In genomic region chr1:164641353-164641730, GRCh38 we compare ENCODE assay signal across 14 cellular contexts.
DNase-seq lines count a peak whose midpoint lies in the region; ATAC-seq, FAIRE-seq and TF ChIP-seq lines count a peak whose summit lies in the region.
"Had no signal": no experiment of that assay in that cellular context is flagged by ENCODE, and none has a peak within 500 bp of the region (broad histone marks: within the 10 kb centered on the region; RNA-seq: fewer than 3 reads in every experiment).

No MANE protein-coding gene starts in this region.

- no peak overlapping the region for H3K4me3 ChIP-seq in gastroesophageal sphincter
- H3K4me3 ChIP-seq in ovary, result no peak overlapping the region

- H3K4me3 Mint-ChIP-seq in stimulated activated effector memory CD8-positive, alpha-beta T cell treated with anti-CD3 and anti-CD28 coated beads, Interleukin-12 subunit alpha, Interleukin-12 subunit beta, amount 100 ng/mL, for 72 hours, result no peak overlapping the region
- H3K4me3 Mint-ChIP-seq in activated CD8-positive, alpha-beta memory T cell treated with anti-CD3 and anti-CD28 coated beads, Interleukin-2, amount 10 ng/mL, durations not matched to agents 7 days and 5 days, result no peak overlapping the region
- H3K4me3 Mint-ChIP-seq: activated naive CD8-positive, alpha-beta T cell had no signal

- H3K36me3 Mint-ChIP-seq in stimulated activated effector memory CD8-positive, alpha-beta T cell treated with anti-CD3 and anti-CD28 coated beads, Interleukin-12 subunit alpha, Interleukin-12 subunit beta, amount 100 ng/mL, for 72 hours, result no peaks in the 10 kb centered on the region
- H3K36me3 Mint-ChIP-seq in activated CD8-positive, alpha-beta memory T cell treated with anti-CD3 and anti-CD28 coated beads, Interleukin-2, amount 10 ng/mL, durations not matched to agents 7 days and 5 days, result no peaks in the 10 kb centered on the region
- H3K36me3 Mint-ChIP-seq: activated naive CD8-positive, alpha-beta T cell had no signal

- H3K27ac ChIP-seq in gastroesophageal sphincter (peak overlapping the region; percentile 1 to 81 (median 80)), ovary (no peak overlapping the region)

- TF ChIP-seq CTCF in gastroesophageal sphincter (IDR thresholded peaks at IDR 0.05) (no peak), ovary (IDR thresholded peaks at IDR 0.05) (no peak)

- FAIRE-seq in frontal cortex (lab: Jason Lieb, UNC), result no peak

- TF ChIP-seq POLR2A in gastroesophageal sphincter (IDR thresholded peaks at IDR 0.05), result no peak
- TF ChIP-seq POLR2A in ovary (IDR thresholded peaks at IDR 0.05), result no peak

- DNase-seq in EL (peak; percentile 46), T1000 (lab: John Stamatoyannopoulos, UW) (peak; percentile 3), frontal cortex (ENCODE audit: low spot score in 2 of 2) (no peak), ovary (no peak), NCI-H526 treated with DMSO at 0.1 percent for 48 hours (lab: John Stamatoyannopoulos, UW) (no peak)
- no peak for DNase-seq in stimulated activated effector memory CD8-positive, alpha-beta T cell treated with anti-CD3 and anti-CD28 coated beads, Interleukin-12 subunit alpha, Interleukin-12 subunit beta, amount 100 ng/mL, for 72 hours (ENCODE audit: low spot score in 2 of 2)
- DNase-seq in activated CD8-positive, alpha-beta memory T cell treated with anti-CD3 and anti-CD28 coated beads, Interleukin-2, amount 10 ng/mL, durations not matched to agents 7 days and 5 days, result no peak
- DNase-seq: cerebellar nuclear complex; NCI-H1417; NCI-H226; stimulated activated CD4-positive, alpha-beta T cell treated with anti-CD3 and anti-CD28 coated beads, Interleukin-12 subunit alpha, Interleukin-12 subunit beta, amount 100 ng/mL, for 4 hours had no signal

- H3K9me3 ChIP-seq in gastroesophageal sphincter (no peaks in the 10 kb centered on the region), ovary (no peaks in the 10 kb centered on the region)

- no peak overlapping the region for H3K27ac Mint-ChIP-seq in stimulated activated effector memory CD8-positive, alpha-beta T cell treated with anti-CD3 and anti-CD28 coated beads, Interleukin-12 subunit alpha, Interleukin-12 subunit beta, amount 100 ng/mL, for 72 hours
- H3K27ac Mint-ChIP-seq in activated CD8-positive, alpha-beta memory T cell treated with anti-CD3 and anti-CD28 coated beads, Interleukin-2, amount 10 ng/mL, durations not matched to agents 7 days and 5 days, result no peak overlapping the region
- H3K27ac Mint-ChIP-seq: activated naive CD8-positive, alpha-beta T cell had no signal

- TF ChIP-seq EP300 in gastroesophageal sphincter (IDR thresholded peaks at IDR 0.05), result no peak
- no peak for TF ChIP-seq EP300 in ovary (IDR thresholded peaks at IDR 0.05)

- intact Hi-C loops in ovary (cut with DNase I), result no loop called here

- WGBS in gastroesophageal sphincter (ENCODE audit: low coverage in 1 of 2), 2 donors, result 22 to 50% methylated on average over 1 to 4 of the region's 5 CpGs
- 68 to 81% (median 68%) methylated on average over 5 of the region's 5 CpGs for WGBS in ovary, 3 donors

- no peaks in the 10 kb centered on the region for H3K36me3 ChIP-seq in gastroesophageal sphincter
- no peaks in the 10 kb centered on the region for H3K36me3 ChIP-seq in ovary

- H3K4me1 Mint-ChIP-seq in stimulated activated effector memory CD8-positive, alpha-beta T cell treated with anti-CD3 and anti-CD28 coated beads, Interleukin-12 subunit alpha, Interleukin-12 subunit beta, amount 100 ng/mL, for 72 hours, result no peaks in the 10 kb centered on the region
- no peaks in the 10 kb centered on the region for H3K4me1 Mint-ChIP-seq in activated CD8-positive, alpha-beta memory T cell treated with anti-CD3 and anti-CD28 coated beads, Interleukin-2, amount 10 ng/mL, durations not matched to agents 7 days and 5 days

- H3K4me1 ChIP-seq in gastroesophageal sphincter, result peaks cover 40 to 100% (median 41%) of the 10 kb centered on the region in 3 donors
- H3K4me1 ChIP-seq in ovary (ENCODE audit: insufficient read depth), result peaks cover 30% of the 10 kb centered on the region

- no peaks in the 10 kb centered on the region for H3K9me3 Mint-ChIP-seq in stimulated activated effector memory CD8-positive, alpha-beta T cell treated with anti-CD3 and anti-CD28 coated beads, Interleukin-12 subunit alpha, Interleukin-12 subunit beta, amount 100 ng/mL, for 72 hours
- peaks cover 2% of the 10 kb centered on the region for H3K9me3 Mint-ChIP-seq in activated CD8-positive, alpha-beta memory T cell treated with anti-CD3 and anti-CD28 coated beads, Interleukin-2, amount 10 ng/mL, durations not matched to agents 7 days and 5 days (ENCODE audit: low read depth)

- ATAC-seq in gastroesophageal sphincter, result peak; percentile 46
- ATAC-seq in stimulated activated effector memory CD8-positive, alpha-beta T cell treated with anti-CD3 and anti-CD28 coated beads, Interleukin-12 subunit alpha, Interleukin-12 subunit beta, amount 100 ng/mL, for 72 hours, result peak; percentile 48
- no peak for ATAC-seq in activated CD8-positive, alpha-beta memory T cell treated with anti-CD3 and anti-CD28 coated beads, Interleukin-2, amount 10 ng/mL, durations not matched to agents 7 days and 5 days
- ATAC-seq: activated CD4-positive, CD25-positive, alpha-beta regulatory T cell treated with anti-CD3 and anti-CD28 coated beads, Interleukin-2, amount 50 U/mL, for 24 hours had no signal

- no peaks in the 10 kb centered on the region for H3K27me3 Mint-ChIP-seq in activated CD8-positive, alpha-beta memory T cell treated with anti-CD3 and anti-CD28 coated beads, Interleukin-2, amount 10 ng/mL, durations not matched to agents 7 days and 5 days

- CTCF ChIA-PET in activated CD8-positive, alpha-beta memory T cell treated with anti-CD3 and anti-CD28 coated beads, Interleukin-2, amount 10 ng/mL, durations not matched to agents 7 days and 5 days (lab: Charles Lee), result no interaction called here

- H3K27me3 ChIP-seq in gastroesophageal sphincter (no peaks in the 10 kb centered on the region), ovary (no peaks in the 10 kb centered on the region)

Comparison
In these comparisons a context has a peak if more than half of its experiments do, and no peak if none do; other contexts are left out.
1. DNase-seq: peak in EL (single experiment) and T1000 (single experiment); none in stimulated activated effector memory CD8-positive, alpha-beta T cell treated with anti-CD3 and anti-CD28 coated beads, Interleukin-12 subunit alpha, Interleukin-12 subunit beta, amount 100 ng/mL, for 72 hours (0 of 2), frontal cortex (0 of 2), activated CD8-positive, alpha-beta memory T cell treated with anti-CD3 and anti-CD28 coated beads, Interleukin-2, amount 10 ng/mL, durations not matched to agents 7 days and 5 days (single experiment), ovary (0 of 5) and NCI-H526 treated with DMSO at 0.1 percent for 48 hours (single experiment).
2. H3K27ac ChIP-seq: peak in gastroesophageal sphincter (4 of 4); none in ovary (0 of 2).